In genomic region chr1:146376708-146377496, GRCh38 we compare ENCODE assay signal across 8 cellular contexts.
DNase-seq lines count a peak whose midpoint lies in the region; ATAC-seq and TF ChIP-seq lines count a peak whose summit lies in the region.
"Not testable (repeated sequence)": the region's sequence is repeated elsewhere in the genome, so short reads cannot be mapped to it uniquely, and the experiment has no call there.

No MANE protein-coding gene starts in this region.

- ATAC-seq in HG02852 (IDR thresholded peaks at IDR 0.05; ENCODE audit: unreplicated experiment) (peak; percentile 86), left cardiac atrium (peak; percentile 90 to 96)

- H3K4me1 ChIP-seq in prostate gland (replicated peaks); urinary bladder (ENCODE audit: insufficient read depth): not testable (repeated sequence)

- H3K4me3 ChIP-seq in prostate gland (peak overlapping the region; percentile 26 to 27), urinary bladder (ENCODE audit: low read depth, low read length) (peak overlapping the region; percentile 14)

- peak; percentile 18 for TF ChIP-seq POLR2A in prostate gland (IDR thresholded peaks at IDR 0.05)

- WGBS in prostate gland: 0% methylated on average over 41 of the region's 42 CpGs
- WGBS in urinary bladder: 1% methylated on average over 42 of the region's 42 CpGs

- DNase-seq in GM13977 (ENCODE audit: low spot score) (peak; percentile 78), NCI-H1436 treated with DMSO at 0.1 percent for 48 hours (lab: John Stamatoyannopoulos, UW) (peak; percentile 73), T follicular helper cell (ENCODE audit: low read depth) (peak; percentile 59), amniotic epithelial cell (ENCODE audit: low read depth) (peak; percentile 99), left cardiac atrium (peak; percentile 67), prostate gland (ENCODE audit: low spot score) (peak; percentile 80)

- H3K27me3 ChIP-seq in prostate gland (replicated peaks; ENCODE audit: insufficient read depth): not testable (repeated sequence)

- in situ Hi-C loops in GM13977 (cut with MboI; ENCODE audit: low pct_unique_long_range_greater_than_20kb, low sequenced_read_pairs, unreplicated experiment): not testable (repeated sequence)

- intact Hi-C loops in left cardiac atrium (cut with DNase I); prostate gland (cut with DNase I): not testable (repeated sequence)

- not testable (repeated sequence) for TF ChIP-seq CTCF in GM13977 (IDR thresholded peaks at IDR 0.05; ENCODE audit: extremely low read depth, insufficient read depth, missing control alignments); prostate gland (IDR thresholded peaks at IDR 0.05)

- H3K9me3 ChIP-seq in prostate gland: not testable (repeated sequence)

- H3K27ac ChIP-seq in prostate gland (peak overlapping the region; percentile 91 to 98), urinary bladder (ENCODE audit: low read depth) (peak overlapping the region; percentile 64)

- not testable (repeated sequence) for H3K36me3 ChIP-seq in prostate gland; urinary bladder (ENCODE audit: insufficient read depth)

Comparison
In these comparisons a context has a peak if more than half of its experiments do, and no peak if none do; other contexts are left out.
1. Peak in every context shown above with its lines: DNase-seq, ATAC-seq, H3K4me3 ChIP-seq and H3K27ac ChIP-seq.